In genomic region chr19:11142528-11143171, GRCh38 we compare ENCODE assay signal across 8 cellular contexts. TPM values are rescaled to one million over a fixed set of nuclear protein-coding genes. Genes with fewer than 3 reads are reported as not detected.
DNase-seq lines count a peak whose midpoint lies in the region; ATAC-seq and TF ChIP-seq lines count a peak whose summit lies in the region.

No MANE protein-coding gene starts in this region.

- TF ChIP-seq POLR2A in spleen (IDR thresholded peaks at IDR 0.05): no peak

- 16 to 31% (median 20%) methylated on average over 7 to 22 of the region's 22 CpGs for WGBS in spleen, 5 donors

- H3K4me1 ChIP-seq in spleen: peaks cover 23 to 68% (median 46%) of the 10 kb centered on the region in 6 donors

- H3K36me3 Mint-ChIP-seq in MCF 10A (ENCODE audit: insufficient read depth, unreplicated experiment): peaks cover 8% of the 10 kb centered on the region
- H3K36me3 Mint-ChIP-seq in stimulated activated naive B cell treated with anti-CD40 and anti-IgM and Interleukin-4, amounts not matched to agents 10 μg/mL and 1 μg/mL and 100 μg/mL, for 72 hours: peaks cover 0 to 2% of the 10 kb centered on the region in 2 donors

- H3K36me3 ChIP-seq in spleen: peaks cover 0 to 25% (median 0%) of the 10 kb centered on the region in 6 donors

- in situ Hi-C loops in KBM-7 (cut with MboI; ENCODE audit: low pct_unique_long_range_greater_than_20kb, low sequenced_read_pairs): no loop called here

- no TSS peak for BruUV-seq in MCF 10A (replicated peaks; lab: Mats Ljungman, UMichigan)

- peak overlapping the region in 3 of 8 donors; percentile 2 to 36 (median 5) for H3K4me3 ChIP-seq in spleen

- TF ChIP-seq EP300 in Ishikawa (IDR thresholded peaks at IDR 0.05; ENCODE audit: borderline replicate concordance): peak; percentile 90

- intact Hi-C loops in MCF 10A (cut with micrococcal nuclease): no loop called here
- intact Hi-C loops in spleen (cut with DNase I; ENCODE audit: low total_unique reads): no loop called here

- CTCF ChIA-PET in MCF 10A (lab: Yijun Ruan, JAX): interaction anchor here (1.1 to 1.9 kb wide), 2 partner anchors 10 to 21 kb away, joined by 3 to 7 read pairs; no protein-coding TSS in a partner anchor

- TF ChIP-seq RAD21 in Ishikawa (IDR thresholded peaks at IDR 0.05; ENCODE audit: low read depth): no peak; the same call in 1 of the 2 replicates

- H3K27me3 Mint-ChIP-seq in MCF 10A (ENCODE audit: insufficient read depth, unreplicated experiment): no peaks in the 10 kb centered on the region
- peaks cover 24 to 32% of the 10 kb centered on the region in 2 donors for H3K27me3 Mint-ChIP-seq in stimulated activated naive B cell treated with anti-CD40 and anti-IgM and Interleukin-4, amounts not matched to agents 10 μg/mL and 1 μg/mL and 100 μg/mL, for 72 hours

- peak overlapping the region; percentile 69 for H3K27ac Mint-ChIP-seq in MCF 10A (ENCODE audit: low read depth, unreplicated experiment)
- H3K27ac Mint-ChIP-seq in stimulated activated naive B cell treated with anti-CD40 and anti-IgM and Interleukin-4, amounts not matched to agents 10 μg/mL and 1 μg/mL and 100 μg/mL, for 72 hours: no peak overlapping the region

- peak; percentile 93 for DNase-seq in AG08396 (ENCODE audit: low spot score)
- peak; percentile 98 for DNase-seq in MCF 10A (ENCODE audit: unreplicated experiment)
- DNase-seq in iPS-NIHi7 (ENCODE audit: extremely low spot score): peak; percentile 79
- DNase-seq in spleen: peak; percentile 78
- DNase-seq in stimulated activated naive B cell treated with anti-CD40 and anti-IgM and Interleukin-4, amounts not matched to agents 10 μg/mL and 1 μg/mL and 100 μg/mL, for 72 hours: no peak
- DNase-seq in KBM-7: no peak
- no peak for DNase-seq in NCI-H187 (lab: John Stamatoyannopoulos, UW)

- TF ChIP-seq CTCF in MCF 10A (IDR thresholded peaks at IDR 0.05; ENCODE audit: unreplicated experiment) (no peak), spleen (IDR thresholded peaks at IDR 0.05 in 8 of 11, conservative IDR thresholded peaks at IDR 0.05 in 3 of 11) (no peak)

- POLR2A ChIA-PET in MCF 10A (lab: Yijun Ruan, JAX): interaction anchor here (0.9 to 3.4 kb wide), 3 partner anchors 10 to 306 kb away, joined by 3 to 35 read pairs (median 5); no protein-coding TSS in a partner anchor

- H3K4me1 Mint-ChIP-seq in MCF 10A (ENCODE audit: insufficient read depth, unreplicated experiment): peaks cover 21% of the 10 kb centered on the region
- H3K4me1 Mint-ChIP-seq in stimulated activated naive B cell treated with anti-CD40 and anti-IgM and Interleukin-4, amounts not matched to agents 10 μg/mL and 1 μg/mL and 100 μg/mL, for 72 hours: peaks cover 12 to 36% of the 10 kb centered on the region in 2 donors

- peak overlapping the region; percentile 43 for H3K4me3 Mint-ChIP-seq in MCF 10A (ENCODE audit: unreplicated experiment)
- peak overlapping the region in 1 of 2 donors; percentile 28 for H3K4me3 Mint-ChIP-seq in stimulated activated naive B cell treated with anti-CD40 and anti-IgM and Interleukin-4, amounts not matched to agents 10 μg/mL and 1 μg/mL and 100 μg/mL, for 72 hours

- ATAC-seq in stimulated activated naive B cell treated with anti-CD40 and anti-IgM and Interleukin-4, amounts not matched to agents 10 μg/mL and 1 μg/mL and 100 μg/mL, for 72 hours (replicated peaks): no peak

- peak overlapping the region; percentile 72 to 95 (median 84) for H3K27ac ChIP-seq in spleen

- peaks cover 0 to 36% (median 0%) of the 10 kb centered on the region in 7 donors for H3K27me3 ChIP-seq in spleen (replicated peaks in 1 of 7)

- peaks cover 0 to 4% (median 0%) of the 10 kb centered on the region in 8 donors for H3K9me3 ChIP-seq in spleen

- H3K9me3 Mint-ChIP-seq in MCF 10A (ENCODE audit: unreplicated experiment): no peaks in the 10 kb centered on the region
- no peaks in the 10 kb centered on the region for H3K9me3 Mint-ChIP-seq in stimulated activated naive B cell treated with anti-CD40 and anti-IgM and Interleukin-4, amounts not matched to agents 10 μg/mL and 1 μg/mL and 100 μg/mL, for 72 hours

TF ChIP-seq in Ishikawa, 13 proteins besides CTCF, POLR2A, EP300 and RAD21:
- TF ChIP-seq, protein P1, sequence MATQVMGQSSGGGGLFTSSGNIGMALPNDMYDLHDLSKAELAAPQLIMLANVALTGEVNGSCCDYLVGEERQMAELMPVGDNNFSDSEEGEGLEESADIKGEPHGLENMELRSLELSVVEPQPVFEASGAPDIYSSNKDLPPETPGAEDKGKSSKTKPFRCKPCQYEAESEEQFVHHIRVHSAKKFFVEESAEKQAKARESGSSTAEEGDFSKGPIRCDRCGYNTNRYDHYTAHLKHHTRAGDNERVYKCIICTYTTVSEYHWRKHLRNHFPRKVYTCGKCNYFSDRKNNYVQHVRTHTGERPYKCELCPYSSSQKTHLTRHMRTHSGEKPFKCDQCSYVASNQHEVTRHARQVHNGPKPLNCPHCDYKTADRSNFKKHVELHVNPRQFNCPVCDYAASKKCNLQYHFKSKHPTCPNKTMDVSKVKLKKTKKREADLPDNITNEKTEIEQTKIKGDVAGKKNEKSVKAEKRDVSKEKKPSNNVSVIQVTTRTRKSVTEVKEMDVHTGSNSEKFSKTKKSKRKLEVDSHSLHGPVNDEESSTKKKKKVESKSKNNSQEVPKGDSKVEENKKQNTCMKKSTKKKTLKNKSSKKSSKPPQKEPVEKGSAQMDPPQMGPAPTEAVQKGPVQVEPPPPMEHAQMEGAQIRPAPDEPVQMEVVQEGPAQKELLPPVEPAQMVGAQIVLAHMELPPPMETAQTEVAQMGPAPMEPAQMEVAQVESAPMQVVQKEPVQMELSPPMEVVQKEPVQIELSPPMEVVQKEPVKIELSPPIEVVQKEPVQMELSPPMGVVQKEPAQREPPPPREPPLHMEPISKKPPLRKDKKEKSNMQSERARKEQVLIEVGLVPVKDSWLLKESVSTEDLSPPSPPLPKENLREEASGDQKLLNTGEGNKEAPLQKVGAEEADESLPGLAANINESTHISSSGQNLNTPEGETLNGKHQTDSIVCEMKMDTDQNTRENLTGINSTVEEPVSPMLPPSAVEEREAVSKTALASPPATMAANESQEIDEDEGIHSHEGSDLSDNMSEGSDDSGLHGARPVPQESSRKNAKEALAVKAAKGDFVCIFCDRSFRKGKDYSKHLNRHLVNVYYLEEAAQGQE (IDR thresholded peaks at IDR 0.05; ENCODE audit: low read depth): no peak
- peak; percentile 86 for TF ChIP-seq TCF12 (IDR thresholded peaks at IDR 0.05; ENCODE audit: low read depth)
- TF ChIP-seq NFIC (IDR thresholded peaks at IDR 0.05): peak; percentile 94
- peak; percentile 78 for TF ChIP-seq ZBTB7A (IDR thresholded peaks at IDR 0.05; ENCODE audit: low read depth)
- TF ChIP-seq, protein P2, sequence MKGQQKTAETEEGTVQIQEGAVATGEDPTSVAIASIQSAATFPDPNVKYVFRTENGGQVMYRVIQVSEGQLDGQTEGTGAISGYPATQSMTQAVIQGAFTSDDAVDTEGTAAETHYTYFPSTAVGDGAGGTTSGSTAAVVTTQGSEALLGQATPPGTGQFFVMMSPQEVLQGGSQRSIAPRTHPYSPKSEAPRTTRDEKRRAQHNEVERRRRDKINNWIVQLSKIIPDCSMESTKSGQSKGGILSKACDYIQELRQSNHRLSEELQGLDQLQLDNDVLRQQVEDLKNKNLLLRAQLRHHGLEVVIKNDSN (IDR thresholded peaks at IDR 0.05): no peak
- TF ChIP-seq CEBPB (IDR thresholded peaks at IDR 0.05): no peak
- TF ChIP-seq TEAD4 (IDR thresholded peaks at IDR 0.05): peak; percentile 93
- TF ChIP-seq FOXM1 (IDR thresholded peaks at IDR 0.05; ENCODE audit: borderline replicate concordance, low read depth): peak; percentile 75
- no peak for TF ChIP-seq CREB1 (IDR thresholded peaks at IDR 0.05; ENCODE audit: low read depth)
- 0 out of 2 replicates have a peak, but pooled peaks have one; percentile 16 for TF ChIP-seq TAF1 (IDR thresholded peaks at IDR 0.05; ENCODE audit: low read depth)
- peak; percentile 30; the same call in 1 of the 2 replicates for TF ChIP-seq YY1 (IDR thresholded peaks at IDR 0.05; ENCODE audit: low read depth)
- TF ChIP-seq, protein P3, sequence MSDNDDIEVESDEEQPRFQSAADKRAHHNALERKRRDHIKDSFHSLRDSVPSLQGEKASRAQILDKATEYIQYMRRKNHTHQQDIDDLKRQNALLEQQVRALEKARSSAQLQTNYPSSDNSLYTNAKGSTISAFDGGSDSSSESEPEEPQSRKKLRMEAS (IDR thresholded peaks at IDR 0.05): peak; percentile 52; the same call in 1 of the 2 replicates
- no peak; the same call in 1 of the 2 replicates for TF ChIP-seq EGR1 (IDR thresholded peaks at IDR 0.05)

RNA-seq across cellular contexts. Expression of gene SPC24, which starts 12.9 kb away (rescaled TPM):
- total RNA-seq in MCF 10A (2022) (8.6 and 16.4 TPM in 2 replicates), spleen (1 to 10 TPM; 2.0 to 9.7 (median 3.6) TPM)
- polyA plus RNA-seq in spleen: 1 to 10 TPM; 1.7 to 4.4 (median 3.9) TPM

RNA-seq across cellular contexts. Expression of gene LDLR, which starts 53.4 kb away (rescaled TPM):
- total RNA-seq in MCF 10A (2022) (126 and 127 TPM in 2 replicates), spleen (100 to 1,000 TPM in 1 of 7 donors, 10 to 100 TPM in 6; 17.9 to 117 (median 49.0) TPM)
- 10 to 100 TPM in 1 of 3 donors, 1 to 10 TPM in 2; 7.0 to 15.7 (median 7.8) TPM for polyA plus RNA-seq in spleen

RNA-seq across cellular contexts. Expression of gene KANK2, which starts 54.7 kb away (rescaled TPM):
- total RNA-seq in MCF 10A (2022) (25.0 and 29.2 TPM in 2 replicates), spleen (100 to 1,000 TPM in 4 of 7 donors, 10 to 100 TPM in 3; 47.7 to 144 (median 117) TPM)
- polyA plus RNA-seq in spleen: 10 to 100 TPM; 16.3 to 34.9 (median 20.1) TPM

Comparison
In these comparisons a context has a peak if more than half of its experiments do, and no peak if none do; other contexts are left out.
1. DNase-seq: peak in AG08396 (single experiment), MCF 10A (single experiment), iPS-NIHi7 (single experiment) and spleen (single experiment); none in stimulated activated naive B cell treated with anti-CD40 and anti-IgM and Interleukin-4, amounts not matched to agents 10 μg/mL and 1 μg/mL and 100 μg/mL, for 72 hours (single experiment), KBM-7 (single experiment) and NCI-H187 (0 of 2).